In genomic region chr10:132209978-132210530, GRCh38 we compare ENCODE assay signal across 21 cellular contexts. TPM values are rescaled to one million over a fixed set of nuclear protein-coding genes. Genes with fewer than 3 reads are reported as not detected.
DNase-seq lines count a peak whose midpoint lies in the region; ATAC-seq, FAIRE-seq and TF ChIP-seq lines count a peak whose summit lies in the region.
"Had no signal": no experiment of that assay in that cellular context is flagged by ENCODE, and none has a peak within 500 bp of the region (broad histone marks: within the 10 kb centered on the region; RNA-seq: fewer than 3 reads in every experiment).

No MANE protein-coding gene starts in this region.

- H3K4me1 ChIP-seq in HepG2 (ENCODE audit: insufficient read depth, low read length) (peaks cover 10% of the 10 kb centered on the region; the same call in 1 of the 2 replicates), right lobe of liver (no peaks in the 10 kb centered on the region), adrenal gland (replicated peaks in 1 of 2) (no peaks in the 10 kb centered on the region)
- H3K4me1 ChIP-seq: SJCRH30 had no signal

- ATAC-seq in HepG2 = no peak
- no peak for ATAC-seq in right lobe of liver

- TF ChIP-seq POLR2A in HepG2 (IDR thresholded peaks at IDR 0.05; ENCODE audit: insufficient read depth in 1 of 2, low read depth in 2 of 2, low read length in 2 of 2) (no peak), right lobe of liver (IDR thresholded peaks at IDR 0.05) (no peak), adrenal gland (IDR thresholded peaks at IDR 0.05) (no peak)

- H3K9me3 Mint-ChIP-seq in neural crest cell (peaks cover 5% of the 10 kb centered on the region), osteocyte (ENCODE audit: unreplicated experiment) (peaks cover 13% of the 10 kb centered on the region)

- DNase-seq in DMS53 (lab: John Stamatoyannopoulos, UW) (peak; percentile 17), DMS53 treated with DMSO at 0.1 percent for 48 hours (lab: John Stamatoyannopoulos, UW; ENCODE audit: unreplicated experiment) (no peak), HepG2 (ENCODE audit: low spot score) (no peak), right lobe of liver (no peak), neural crest cell (ENCODE audit: low read depth, low spot score) (no peak), adrenal gland (no peak), osteocyte (ENCODE audit: extremely low spot score, unreplicated experiment) (no peak)
- DNase-seq: DMS153, HCEC 1CT, Kasumi-1, NCI-H1092 treated with DMSO at 0.1 percent for 48 hours, NCI-H1436, NCI-H187, NCI-H446, NCI-H524 treated with DMSO at 0.1 percent for 48 hours, NCI-H774, SJCRH30 had no signal

- no peak for TF ChIP-seq RAD21 in HepG2 (CRISPR knock-in tag; IDR thresholded peaks at IDR 0.05)

- no peak for TF ChIP-seq CTCF in HepG2 (CRISPR knock-in tag; IDR thresholded peaks at IDR 0.05)
- TF ChIP-seq CTCF in right lobe of liver (IDR thresholded peaks at IDR 0.05) = no peak
- no peak for TF ChIP-seq CTCF in neural crest cell (conservative IDR thresholded peaks at IDR 0.05)
- no peak for TF ChIP-seq CTCF in adrenal gland (IDR thresholded peaks at IDR 0.05)
- no peak for TF ChIP-seq CTCF in osteocyte (IDR thresholded peaks at IDR 0.05)

- H3K27me3 Mint-ChIP-seq in neural crest cell (ENCODE audit: low read depth) (no peaks in the 10 kb centered on the region), osteocyte (ENCODE audit: unreplicated experiment) (no peaks in the 10 kb centered on the region)
- H3K27me3 Mint-ChIP-seq: B cell had no signal

- no TSS peak for BruUV-seq in HepG2 (replicated peaks; lab: Mats Ljungman, UMichigan)

- no peaks in the 10 kb centered on the region for H4K20me1 ChIP-seq in HepG2 (ENCODE audit: insufficient read depth, low read length)

- H3K9me3 ChIP-seq in HepG2 (ENCODE audit: low read length) (no peaks in the 10 kb centered on the region), right lobe of liver (no peaks in the 10 kb centered on the region), adrenal gland (replicated peaks in 1 of 3) (no peaks in the 10 kb centered on the region)
- H3K9me3 ChIP-seq: SJCRH30 had no signal

- no peaks in the 10 kb centered on the region for H3K27me3 ChIP-seq in HepG2 (ENCODE audit: control insufficient read depth in 1 of 2, insufficient read depth in 2 of 2, low read length in 2 of 2)
- H3K27me3 ChIP-seq in right lobe of liver = no peaks in the 10 kb centered on the region
- no peaks in the 10 kb centered on the region for H3K27me3 ChIP-seq in adrenal gland
- H3K27me3 ChIP-seq: SJCRH30 had no signal

- intact Hi-C loops in HepG2 (cut with micrococcal nuclease; ENCODE audit: unreplicated experiment) (no loop called here), right lobe of liver (cut with DNase I) (no loop called here), adrenal gland (cut with DNase I) (loop anchor here in 1 of 2 donors (10.0 kb wide), 1 partner anchor 435 kb away; no protein-coding TSS in a partner anchor)

- no peaks in the 10 kb centered on the region for H3K79me2 ChIP-seq in HepG2 (ENCODE audit: insufficient read depth, low read length)

- CTCF ChIA-PET in HepG2 (lab: Yijun Ruan, JAX; ENCODE audit: low intra/inter-chr PET ratio, low total read pairs) = no interaction called here

- H3K4me3 ChIP-seq in HepG2 (replicated peaks in 1 of 3; ENCODE audit: insufficient read depth in 1 of 3, low read depth in 2 of 3, low read length in 3 of 3) (no peak overlapping the region), right lobe of liver (no peak overlapping the region), adrenal gland (no peak overlapping the region)
- H3K4me3 ChIP-seq: SJCRH30 had no signal

- TF ChIP-seq EP300 in HepG2 (IDR thresholded peaks at IDR 0.05; ENCODE audit: low read depth in 2 of 2, low read length in 2 of 2) (no peak), HepG2 (CRISPR knock-in tag; IDR thresholded peaks at IDR 0.05; ENCODE audit: borderline replicate concordance) (no peak)

- H3K36me3 Mint-ChIP-seq in neural crest cell (ENCODE audit: low read depth) = peaks cover 20% of the 10 kb centered on the region
- peaks cover 2% of the 10 kb centered on the region for H3K36me3 Mint-ChIP-seq in osteocyte (ENCODE audit: unreplicated experiment)

- no peak for FAIRE-seq in HepG2 (lab: Jason Lieb, UNC)
- FAIRE-seq: H1, RCC 7860 had no signal

- POLR2A ChIA-PET in HepG2 (lab: Yijun Ruan, JAX) = no interaction called here

- no peak overlapping the region for H2AFZ ChIP-seq in HepG2 (ENCODE audit: low read length)

- H3K27ac Mint-ChIP-seq in neural crest cell (ENCODE audit: unreplicated experiment) (no peak overlapping the region), osteocyte (ENCODE audit: unreplicated experiment) (no peak overlapping the region)
- H3K27ac Mint-ChIP-seq: B cell had no signal

- no peak overlapping the region for H3K9ac ChIP-seq in HepG2 (ENCODE audit: insufficient read depth, low read depth, low read length)

- H3K36me3 ChIP-seq in HepG2 (replicated peaks in 1 of 2; ENCODE audit: control insufficient read depth in 1 of 2, insufficient read depth in 2 of 2, low read length in 2 of 2) = no peaks in the 10 kb centered on the region; a peak in 1 of 5 replicates
- no peaks in the 10 kb centered on the region for H3K36me3 ChIP-seq in right lobe of liver
- no peaks in the 10 kb centered on the region for H3K36me3 ChIP-seq in adrenal gland (replicated peaks in 1 of 2)
- H3K36me3 ChIP-seq: SJCRH30 had no signal

- no peak overlapping the region for H3K4me2 ChIP-seq in HepG2 (ENCODE audit: low read depth, low read length)

- in situ Hi-C loops in HepG2 (cut with HindIII; ENCODE audit: extremely low pct_ligation_motif_present, low pct_unique_long_range_greater_than_20kb) = no loop called here

- peak overlapping the region; percentile 12 for H3K4me3 Mint-ChIP-seq in neural crest cell
- no peak overlapping the region for H3K4me3 Mint-ChIP-seq in osteocyte (ENCODE audit: unreplicated experiment)
- H3K4me3 Mint-ChIP-seq: B cell had no signal

- no peaks in the 10 kb centered on the region for H3K4me1 Mint-ChIP-seq in neural crest cell
- peaks cover 6% of the 10 kb centered on the region for H3K4me1 Mint-ChIP-seq in osteocyte (ENCODE audit: unreplicated experiment)

- no peak overlapping the region for H3K27ac ChIP-seq in HepG2 (ENCODE audit: extremely low read length, insufficient read depth, low read length)
- H3K27ac ChIP-seq in right lobe of liver = no peak overlapping the region
- H3K27ac ChIP-seq in adrenal gland = no peak overlapping the region
- H3K27ac ChIP-seq: 22Rv1, SJCRH30 had no signal

- WGBS in HepG2 (ENCODE audit: low lambda C conversion rate) = 98% methylated on average over 22 of the region's 23 CpGs
- 82% methylated on average over 9 of the region's 23 CpGs for WGBS in right lobe of liver (ENCODE audit: insufficient coverage, low coverage, low lambda C conversion rate, missing lambda C conversion rate)
- 88 to 90% (median 89%) methylated on average over 21 to 23 of the region's 23 CpGs for WGBS in adrenal gland, 4 donors

TF ChIP-seq in HepG2, 621 proteins besides CTCF, POLR2A, EP300 and RAD21:
- TF ChIP-seq LCORL (IDR thresholded peaks at IDR 0.05) (peak; percentile 84), LCORL (CRISPR knock-in tag; IDR thresholded peaks at IDR 0.05) (no peak), ZNF367 (CRISPR knock-in tag; IDR thresholded peaks at IDR 0.05; ENCODE audit: borderline replicate concordance) (no peak)

RNA-seq across cellular contexts. Expression of gene DPYSL4, which starts 23.3 kb away (rescaled TPM):
- 0.38 and 0.84 TPM in 2 replicates for total RNA-seq in HepG2 (2016; rRNA removed; fragmentation: Illumina TruSeq; extraction: Trizol)
- total RNA-seq in HepG2 (2016; cell fraction: cytosol; rRNA removed; fragmentation: Illumina TruSeq; extraction: Trizol; ENCODE audit: low read depth) = 0.30 and 0.53 TPM in 2 replicates
- 0.28 and 0.67 TPM in 2 replicates for total RNA-seq in HepG2 (2016; cell fraction: insoluble cytoplasmic fraction; rRNA removed; fragmentation: Illumina TruSeq; extraction: Trizol)
- total RNA-seq in HepG2 (2016; cell fraction: membrane; rRNA removed; fragmentation: Illumina TruSeq; extraction: Trizol) = 0.65 and 0.72 TPM in 2 replicates
- total RNA-seq in HepG2 (2016; cell fraction: nucleus; rRNA removed; fragmentation: Illumina TruSeq; extraction: Trizol) = 0.25 and 0.85 TPM in 2 replicates
- 1.2 and 2.1 TPM in 2 replicates for polyA plus RNA-seq in HepG2 (2011; rRNA removed)
- polyA plus RNA-seq in HepG2 (2011; cell fraction: cytosol; rRNA removed) = 0.87 and 0.98 TPM in 2 replicates
- 6.5 and 9.7 TPM in 2 replicates for polyA plus RNA-seq in HepG2 (2011; cell fraction: nucleus; rRNA removed)
- 0.76 and 1.7 TPM in 2 replicates for polyA plus RNA-seq in HepG2 (2012)
- 0.43 and 0.57 TPM in 2 replicates for polyA plus RNA-seq in HepG2 (2016; cell fraction: cytosol; fragmentation: Illumina TruSeq; extraction: Trizol; ENCODE audit: low read depth)
- 0.42 and 0.70 TPM in 2 replicates for polyA plus RNA-seq in HepG2 (2016; cell fraction: insoluble cytoplasmic fraction; fragmentation: Illumina TruSeq; extraction: Trizol; ENCODE audit: low read depth)
- polyA plus RNA-seq in HepG2 (2016; cell fraction: membrane; fragmentation: Illumina TruSeq; extraction: Trizol; ENCODE audit: low read depth) = 0.53 and 0.62 TPM in 2 replicates
- polyA plus RNA-seq in HepG2 (2016; cell fraction: nucleus; fragmentation: Illumina TruSeq; extraction: Trizol; ENCODE audit: insufficient read depth, low read depth) = 1.1 and 1.7 TPM in 2 replicates
- 0.07 and 2.3 TPM in 2 replicates for polyA minus RNA-seq in HepG2 (2011; rRNA and poly(A)+ RNA removed; ENCODE audit: low replicate concordance)
- polyA minus RNA-seq in HepG2 (2011; cell fraction: cytosol; rRNA and poly(A)+ RNA removed) = 1.1 and 1.6 TPM in 2 replicates
- polyA minus RNA-seq in HepG2 (2011; cell fraction: nucleus; rRNA and poly(A)+ RNA removed) = 1.2 TPM in 2 replicates
- total RNA-seq in right lobe of liver = under 1 TPM in 3 of 6 experiments, not detected in 3; 0.24 to 0.31 (median 0.25) TPM
- total RNA-seq in neural crest cell = 145 and 155 TPM in 2 replicates
- total RNA-seq in adrenal gland = 1 to 10 TPM in 7 of 8 donors, under 1 TPM in 1; 0.42 to 5.6 (median 3.2) TPM
- 1 to 10 TPM in 2 of 3 donors, under 1 TPM in 1; 0.99 to 7.6 (median 5.7) TPM for polyA plus RNA-seq in adrenal gland
- 33.8 and 34.7 TPM in 2 replicates for total RNA-seq in osteocyte
- total RNA-seq: SJCRH30 had no signal
